In genomic region chr17:28999216-28999615, GRCh38 we compare ENCODE assay signal across 19 cellular contexts. TPM values are rescaled to one million over a fixed set of nuclear protein-coding genes. Genes with fewer than 3 reads are reported as not detected.
DNase-seq lines count a peak whose midpoint lies in the region; TF ChIP-seq lines count a peak whose summit lies in the region.
"Had no signal": no experiment of that assay in that cellular context is flagged by ENCODE, and none has a peak within 500 bp of the region (broad histone marks: within the 10 kb centered on the region; RNA-seq: fewer than 3 reads in every experiment).

No MANE protein-coding gene starts in this region.

- peak; percentile 5 for DNase-seq in NCI-H2196 treated with DMSO at 0.1 percent for 48 hours (lab: John Stamatoyannopoulos, UW; ENCODE audit: unreplicated experiment)
- no peak for DNase-seq in NCI-H2196 (lab: John Stamatoyannopoulos, UW; ENCODE audit: unreplicated experiment)
- peak; percentile 27 for DNase-seq in NCI-H2029 treated with DMSO at 0.1 percent for 48 hours (lab: John Stamatoyannopoulos, UW)
- DNase-seq in neuronal stem cell (ENCODE audit: low spot score): no peak
- no peak for DNase-seq in activated T-helper 1 cell treated with anti-CD3 and anti-CD28 coated beads, Interleukin-12 subunit alpha, Interleukin-12 subunit beta, Interleukin-2, Interleukin-4 antibody, amounts not matched to agents 30 ng/mL and 10 ng/mL and 1 ng/mL, durations not matched to agents 14 hours and 24 hours and 36 hours (ENCODE audit: low spot score)
- DNase-seq in tibial nerve (ENCODE audit: low spot score in 2 of 2): no peak
- DNase-seq: CD8-positive, alpha-beta memory T cell; IMR-90; NCI-H1930; NCI-H748 treated with DMSO at 0.1 percent for 48 hours; OCI-M1; Right ventricle myocardium superior had no signal

- H3K9me3 ChIP-seq in HEK293 (ENCODE audit: control insufficient read depth, insufficient read depth, low read depth, low read length) (no peaks in the 10 kb centered on the region), neuronal stem cell (replicated peaks in 1 of 2; ENCODE audit: control insufficient read depth in 2 of 2, insufficient read depth in 1 of 2, low read depth in 1 of 2, low read length in 2 of 2) (no peaks in the 10 kb centered on the region), tibial nerve (peaks cover 0 to 6% (median 0%) of the 10 kb centered on the region in 4 donors)
- H3K9me3 ChIP-seq: BLaER1 treated with 17β-estradiol and CSF1 and Interleukin-3, amounts not matched to agents 10 nM and 100 nM; HAP-1 had no signal

- H3K27ac ChIP-seq in HEK293 (ENCODE audit: extremely low read depth, low read depth, low read length) (no peak overlapping the region), neuronal stem cell (replicated peaks; ENCODE audit: low read length) (no peak overlapping the region), tibial nerve (no peak overlapping the region)
- H3K27ac ChIP-seq: BLaER1 treated with 17β-estradiol and CSF1 and Interleukin-3, amounts not matched to agents 10 nM and 100 nM had no signal

- no peak overlapping the region for H3K4me2 ChIP-seq in neuronal stem cell (ENCODE audit: insufficient read depth, low read length, poor library complexity, severe bottlenecking)
- H3K4me2 ChIP-seq: BLaER1 treated with 17β-estradiol and CSF1 and Interleukin-3, amounts not matched to agents 10 nM and 100 nM had no signal

- peaks cover 0 to 48% (median 11%) of the 10 kb centered on the region in 3 experiments for H3K27me3 ChIP-seq in neuronal stem cell (ENCODE audit: control insufficient read depth in 3 of 3, insufficient read depth in 3 of 3, low read depth in 1 of 3, low read length in 3 of 3)
- peaks cover 0 to 34% of the 10 kb centered on the region in 2 donors for H3K27me3 ChIP-seq in tibial nerve

- no peaks in the 10 kb centered on the region for H3K36me3 Mint-ChIP-seq in activated T-helper 1 cell treated with anti-CD3 and anti-CD28 coated beads, Interleukin-12 subunit alpha, Interleukin-12 subunit beta, Interleukin-2, Interleukin-4 antibody, amounts not matched to agents 30 ng/mL and 10 ng/mL and 1 ng/mL, durations not matched to agents 14 hours and 24 hours and 36 hours (ENCODE audit: low read depth)
- H3K36me3 Mint-ChIP-seq: CD8-positive, alpha-beta memory T cell had no signal

- no peak overlapping the region for H2BK12ac ChIP-seq in neuronal stem cell (ENCODE audit: low read length)

- no peak overlapping the region for H3K4ac ChIP-seq in neuronal stem cell (ENCODE audit: low read length)

- intact Hi-C loops in activated T-helper 1 cell treated with anti-CD3 and anti-CD28 coated beads, Interleukin-12 subunit alpha, Interleukin-12 subunit beta, Interleukin-2, Interleukin-4 antibody, amounts not matched to agents 30 ng/mL and 10 ng/mL and 1 ng/mL, durations not matched to agents 14 hours and 24 hours and 36 hours (cut with micrococcal nuclease): no loop called here

- no peaks in the 10 kb centered on the region for H3K4me1 ChIP-seq in HEK293 (ENCODE audit: control insufficient read depth, insufficient read depth, low read length)
- H3K4me1 ChIP-seq in neuronal stem cell (ENCODE audit: control insufficient read depth in 2 of 2, insufficient read depth in 1 of 2, low read depth in 1 of 2, low read length in 2 of 2): peaks cover 0 to 15% of the 10 kb centered on the region in 2 donors
- H3K4me1 ChIP-seq in tibial nerve: no peaks in the 10 kb centered on the region
- H3K4me1 ChIP-seq: HAP-1 had no signal

- H3K18ac ChIP-seq in neuronal stem cell (ENCODE audit: low read length): peak overlapping the region; percentile 53

- peak overlapping the region; percentile 24 for H3K9ac ChIP-seq in neuronal stem cell (ENCODE audit: low read depth, low read length, poor library complexity)
- H3K9ac ChIP-seq: BLaER1 treated with 17β-estradiol and CSF1 and Interleukin-3, amounts not matched to agents 10 nM and 100 nM had no signal

- H3K36me3 ChIP-seq in HEK293 (ENCODE audit: control insufficient read depth in 2 of 2, insufficient read depth in 1 of 2, low read length in 2 of 2) (no peaks in the 10 kb centered on the region), neuronal stem cell (replicated peaks in 1 of 2; ENCODE audit: control insufficient read depth in 2 of 2, insufficient read depth in 2 of 2, low read length in 2 of 2) (no peaks in the 10 kb centered on the region), tibial nerve (no peaks in the 10 kb centered on the region)
- H3K36me3 ChIP-seq: BLaER1 treated with 17β-estradiol and CSF1 and Interleukin-3, amounts not matched to agents 10 nM and 100 nM; HAP-1 had no signal

- TF ChIP-seq CTCF in HEK293 (tag by site-specific recombination; IDR thresholded peaks at IDR 0.05) (no peak), tibial nerve (IDR thresholded peaks at IDR 0.05) (no peak)

- no peak overlapping the region for H3K4me3 Mint-ChIP-seq in activated T-helper 1 cell treated with anti-CD3 and anti-CD28 coated beads, Interleukin-12 subunit alpha, Interleukin-12 subunit beta, Interleukin-2, Interleukin-4 antibody, amounts not matched to agents 30 ng/mL and 10 ng/mL and 1 ng/mL, durations not matched to agents 14 hours and 24 hours and 36 hours
- H3K4me3 Mint-ChIP-seq: CD8-positive, alpha-beta memory T cell; T-helper 2 cell treated with Interferon-gamma antibody and Interleukin-4, amounts not matched to agents 5 μg/mL and 100 μg/mL, for 36 hours had no signal

- H2BK120ac ChIP-seq in neuronal stem cell (ENCODE audit: low read depth, low read length): no peak overlapping the region

- no peak overlapping the region for H4K91ac ChIP-seq in neuronal stem cell (ENCODE audit: low read depth, low read length, poor library complexity)

- CTCF ChIA-PET in HEK293 (lab: Yijun Ruan, JAX): interaction anchor here (0.5 to 0.7 kb wide), 4 partner anchors 25 to 175 kb away, joined by 3 to 4 read pairs (median 4); no protein-coding TSS in a partner anchor

- no peak overlapping the region for H3K14ac ChIP-seq in neuronal stem cell (ENCODE audit: low read length)

- no peak overlapping the region for H3K27ac Mint-ChIP-seq in activated T-helper 1 cell treated with anti-CD3 and anti-CD28 coated beads, Interleukin-12 subunit alpha, Interleukin-12 subunit beta, Interleukin-2, Interleukin-4 antibody, amounts not matched to agents 30 ng/mL and 10 ng/mL and 1 ng/mL, durations not matched to agents 14 hours and 24 hours and 36 hours
- H3K27ac Mint-ChIP-seq: CD8-positive, alpha-beta memory T cell; T-helper 2 cell treated with Interferon-gamma antibody and Interleukin-4, amounts not matched to agents 5 μg/mL and 100 μg/mL, for 36 hours had no signal

- no CpG with 5 or more reads among the region's 5 CpGs for WGBS in neuronal stem cell (ENCODE audit: extremely low coverage in 2 of 2, insufficient read length in 2 of 2, insufficient replicate concordance in 1 of 2), 2 donors
- 42 to 55% methylated on average over 5 of the region's 5 CpGs for WGBS in tibial nerve, 2 donors

- TF ChIP-seq EP300 in tibial nerve (IDR thresholded peaks at IDR 0.05): no peak

- no peak overlapping the region for H2BK15ac ChIP-seq in neuronal stem cell (ENCODE audit: low read length)

- H2BK5ac ChIP-seq in neuronal stem cell (ENCODE audit: low read length): no peak overlapping the region

- H3K9me3 Mint-ChIP-seq in activated T-helper 1 cell treated with anti-CD3 and anti-CD28 coated beads, Interleukin-12 subunit alpha, Interleukin-12 subunit beta, Interleukin-2, Interleukin-4 antibody, amounts not matched to agents 30 ng/mL and 10 ng/mL and 1 ng/mL, durations not matched to agents 14 hours and 24 hours and 36 hours: no peaks in the 10 kb centered on the region
- H3K9me3 Mint-ChIP-seq: CD8-positive, alpha-beta memory T cell; T-helper 2 cell treated with Interferon-gamma antibody and Interleukin-4, amounts not matched to agents 5 μg/mL and 100 μg/mL, for 36 hours had no signal

- H3K4me1 Mint-ChIP-seq in activated T-helper 1 cell treated with anti-CD3 and anti-CD28 coated beads, Interleukin-12 subunit alpha, Interleukin-12 subunit beta, Interleukin-2, Interleukin-4 antibody, amounts not matched to agents 30 ng/mL and 10 ng/mL and 1 ng/mL, durations not matched to agents 14 hours and 24 hours and 36 hours (ENCODE audit: low read depth): no peaks in the 10 kb centered on the region

- H3K79me1 ChIP-seq in neuronal stem cell (ENCODE audit: low read depth, low read length): no peaks in the 10 kb centered on the region

- no peak overlapping the region for H2AK5ac ChIP-seq in neuronal stem cell (ENCODE audit: low read depth, low read length)

- H3K4me3 ChIP-seq in HEK293 (ENCODE audit: low read depth, low read length) (no peak overlapping the region), neuronal stem cell (ENCODE audit: low read length in 2 of 2) (no peak overlapping the region), tibial nerve (no peak overlapping the region)
- H3K4me3 ChIP-seq: BLaER1 treated with 17β-estradiol and CSF1 and Interleukin-3, amounts not matched to agents 10 nM and 100 nM; GM12878; HAP-1 had no signal

- POLR2A ChIA-PET in HEK293 (lab: Yijun Ruan, JAX): no interaction called here

- peaks cover 19% of the 10 kb centered on the region for H3K27me3 Mint-ChIP-seq in activated T-helper 1 cell treated with anti-CD3 and anti-CD28 coated beads, Interleukin-12 subunit alpha, Interleukin-12 subunit beta, Interleukin-2, Interleukin-4 antibody, amounts not matched to agents 30 ng/mL and 10 ng/mL and 1 ng/mL, durations not matched to agents 14 hours and 24 hours and 36 hours (ENCODE audit: insufficient read depth)

- no peak for TF ChIP-seq POLR2A in tibial nerve (IDR thresholded peaks at IDR 0.05)

- H3K23ac ChIP-seq in neuronal stem cell (ENCODE audit: low read depth, low read length, poor library complexity): no peak overlapping the region

- no peak overlapping the region for H4K8ac ChIP-seq in neuronal stem cell (ENCODE audit: low read depth, low read length)

- no peak overlapping the region for H2AFZ ChIP-seq in neuronal stem cell (ENCODE audit: low read length)

RNA-seq across cellular contexts. Expression of gene SEZ6, which starts 6.6 kb away (rescaled TPM):
- polyA plus RNA-seq in neuronal stem cell (2013, experiment 1 of 2): 0.04 TPM
- polyA plus RNA-seq in neuronal stem cell (2013, experiment 2 of 2): 0.04 TPM
- total RNA-seq in activated T-helper 1 cell treated with anti-CD3 and anti-CD28 coated beads, Interleukin-12 subunit alpha, Interleukin-12 subunit beta, Interleukin-2, Interleukin-4 antibody, amounts not matched to agents 30 ng/mL and 10 ng/mL and 1 ng/mL, durations not matched to agents 14 hours and 24 hours and 36 hours: not detected in 2 replicates
- not detected for total RNA-seq in tibial nerve
- total RNA-seq: CD8-positive, alpha-beta memory T cell; GM12878; IMR-90; M059J; NCI-H460; Right ventricle myocardium superior had no signal
- polyA plus RNA-seq: IMR-90 had no signal

RNA-seq across cellular contexts. Expression of gene PIPOX, which starts 43.7 kb away (rescaled TPM):
- polyA plus RNA-seq in neuronal stem cell (2013, experiment 1 of 2): 2.7 TPM
- polyA plus RNA-seq in neuronal stem cell (2013, experiment 2 of 2): 2.9 TPM
- 1.8 and 2.1 TPM in 2 replicates for total RNA-seq in activated T-helper 1 cell treated with anti-CD3 and anti-CD28 coated beads, Interleukin-12 subunit alpha, Interleukin-12 subunit beta, Interleukin-2, Interleukin-4 antibody, amounts not matched to agents 30 ng/mL and 10 ng/mL and 1 ng/mL, durations not matched to agents 14 hours and 24 hours and 36 hours
- total RNA-seq in tibial nerve: 1 to 10 TPM in 3 of 4 donors, under 1 TPM in 1; 0.60 to 6.1 (median 2.8) TPM

RNA-seq across cellular contexts. Expression of gene PHF12, which starts 47.9 kb away (rescaled TPM):
- 24.9 TPM for polyA plus RNA-seq in neuronal stem cell (2013, experiment 1 of 2)
- 24.3 TPM for polyA plus RNA-seq in neuronal stem cell (2013, experiment 2 of 2)
- 58.4 and 64.9 TPM in 2 replicates for total RNA-seq in activated T-helper 1 cell treated with anti-CD3 and anti-CD28 coated beads, Interleukin-12 subunit alpha, Interleukin-12 subunit beta, Interleukin-2, Interleukin-4 antibody, amounts not matched to agents 30 ng/mL and 10 ng/mL and 1 ng/mL, durations not matched to agents 14 hours and 24 hours and 36 hours
- 10 to 100 TPM; 45.7 to 95.1 (median 49.6) TPM for total RNA-seq in tibial nerve

Comparison
In these comparisons a context has a peak if more than half of its experiments do, and no peak if none do; other contexts are left out.
1. DNase-seq: peak in NCI-H2196 treated with DMSO at 0.1 percent for 48 hours (single experiment) and NCI-H2029 treated with DMSO at 0.1 percent for 48 hours (single experiment); none in NCI-H2196 (single experiment), neuronal stem cell (single experiment), activated T-helper 1 cell treated with anti-CD3 and anti-CD28 coated beads, Interleukin-12 subunit alpha, Interleukin-12 subunit beta, Interleukin-2, Interleukin-4 antibody, amounts not matched to agents 30 ng/mL and 10 ng/mL and 1 ng/mL, durations not matched to agents 14 hours and 24 hours and 36 hours (single experiment) and tibial nerve (0 of 2).